ENCODE assay signal across 15 cellular contexts in genomic region chr6:130482645-130483390, GRCh38.
A peak's percentile ranks its signal among the peaks of the same experiment; 100 is the strongest.
DNase-seq lines count a peak whose midpoint lies in the region; ATAC-seq, FAIRE-seq and TF ChIP-seq lines count a peak whose summit lies in the region.
"Had no signal": no experiment of that assay in that cellular context is flagged by ENCODE, and none has a peak within 500 bp of the region (broad histone marks: within the 10 kb centered on the region; RNA-seq: fewer than 3 reads in every experiment).

No MANE protein-coding gene starts in this region.

- peaks cover 30% of the 10 kb centered on the region for H3K4me1 Mint-ChIP-seq in activated naive CD8-positive, alpha-beta T cell (ENCODE audit: low read depth)
- H3K4me1 Mint-ChIP-seq in activated naive CD8-positive, alpha-beta T cell treated with anti-CD3 and anti-CD28 coated beads, Interleukin-2, amount 50 U/mL, for 24 hours = peaks cover 21% of the 10 kb centered on the region
- peaks cover 17% of the 10 kb centered on the region for H3K4me1 Mint-ChIP-seq in stimulated activated effector memory CD8-positive, alpha-beta T cell treated with anti-CD3 and anti-CD28 coated beads, Interleukin-12 subunit alpha, Interleukin-12 subunit beta, amount 100 ng/mL, for 72 hours
- H3K4me1 Mint-ChIP-seq: B cell, nephron progenitor cell had no signal

- H3K9me1 ChIP-seq in endothelial cell of umbilical vein (replicated peaks; ENCODE audit: control insufficient read depth, extremely low read depth, insufficient read depth, low read length) = no peaks in the 10 kb centered on the region

- no peaks in the 10 kb centered on the region for H3K27me3 Mint-ChIP-seq in activated naive CD8-positive, alpha-beta T cell
- H3K27me3 Mint-ChIP-seq in activated naive CD8-positive, alpha-beta T cell treated with anti-CD3 and anti-CD28 coated beads, Interleukin-2, amount 50 U/mL, for 24 hours = no peaks in the 10 kb centered on the region
- H3K27me3 Mint-ChIP-seq: B cell; dendritic cell treated with granulocyte-macrophage colony-stimulating factor and Interleukin-4, amounts not matched to agents 40 ng/mL and 50 ng/mL, for 4 days; T-cell had no signal

- CTCF ChIA-PET in endothelial cell of umbilical vein (lab: Charles Lee) = no interaction called here

- H3K27ac Mint-ChIP-seq in activated naive CD8-positive, alpha-beta T cell = no peak overlapping the region
- H3K27ac Mint-ChIP-seq in activated naive CD8-positive, alpha-beta T cell treated with anti-CD3 and anti-CD28 coated beads, Interleukin-2, amount 50 U/mL, for 24 hours = no peak overlapping the region
- peak overlapping the region; percentile 32 for H3K27ac Mint-ChIP-seq in stimulated activated effector memory CD8-positive, alpha-beta T cell treated with anti-CD3 and anti-CD28 coated beads, Interleukin-12 subunit alpha, Interleukin-12 subunit beta, amount 100 ng/mL, for 72 hours
- H3K27ac Mint-ChIP-seq: B cell; dendritic cell treated with granulocyte-macrophage colony-stimulating factor and Interleukin-4, amounts not matched to agents 40 ng/mL and 50 ng/mL, for 4 days; nephron progenitor cell had no signal

- no peak for DNase-seq in activated naive CD8-positive, alpha-beta T cell treated with anti-CD3 and anti-CD28 coated beads, Interleukin-2, amount 50 U/mL, for 24 hours
- DNase-seq in OCI-M1 (lab: John Stamatoyannopoulos, UW) (peak; percentile 71), endothelial cell of umbilical vein (ENCODE audit: low read depth, low spot score) (no peak), NOMO-1 (lab: John Stamatoyannopoulos, UW; ENCODE audit: unreplicated experiment in 2 of 2) (no peak), ecto neural progenitor cell (ENCODE audit: low spot score) (no peak)
- DNase-seq in stimulated activated effector memory CD8-positive, alpha-beta T cell treated with anti-CD3 and anti-CD28 coated beads, Interleukin-12 subunit alpha, Interleukin-12 subunit beta, amount 100 ng/mL, for 72 hours (ENCODE audit: low spot score in 2 of 2) = no peak
- no peak for DNase-seq in effector CD4-positive, alpha-beta T cell
- DNase-seq: activated gamma-delta T cell treated with Interleukin-2 at 50 U/mL for 16 hours, KG1, kidney glomerular epithelial cell, nephron progenitor cell, T-cell had no signal

- H3K4me1 ChIP-seq in endothelial cell of umbilical vein (ENCODE audit: control insufficient read depth, extremely low read depth, insufficient read depth, low read length) = peaks cover 2% of the 10 kb centered on the region

- no peak overlapping the region for H3K9ac ChIP-seq in endothelial cell of umbilical vein (replicated peaks; ENCODE audit: extremely low read depth, insufficient read depth, low read length)

- no peaks in the 10 kb centered on the region for H3K36me3 Mint-ChIP-seq in activated naive CD8-positive, alpha-beta T cell
- no peaks in the 10 kb centered on the region for H3K36me3 Mint-ChIP-seq in activated naive CD8-positive, alpha-beta T cell treated with anti-CD3 and anti-CD28 coated beads, Interleukin-2, amount 50 U/mL, for 24 hours (ENCODE audit: low read depth)
- no peaks in the 10 kb centered on the region for H3K36me3 Mint-ChIP-seq in stimulated activated effector memory CD8-positive, alpha-beta T cell treated with anti-CD3 and anti-CD28 coated beads, Interleukin-12 subunit alpha, Interleukin-12 subunit beta, amount 100 ng/mL, for 72 hours

- H3K27me3 ChIP-seq in endothelial cell of umbilical vein (ENCODE audit: control insufficient read depth in 2 of 2, insufficient read depth in 2 of 2, low read length in 2 of 2) = no peaks in the 10 kb centered on the region

- intact Hi-C loops in endothelial cell of umbilical vein (cut with micrococcal nuclease) = no loop called here

- no peaks in the 10 kb centered on the region for H4K20me1 ChIP-seq in endothelial cell of umbilical vein (replicated peaks; ENCODE audit: control insufficient read depth, extremely low read depth, insufficient read depth, low read length)

- H3K79me2 ChIP-seq in endothelial cell of umbilical vein (ENCODE audit: control insufficient read depth, insufficient read depth, low read length) = no peaks in the 10 kb centered on the region

- no peak for ATAC-seq in activated naive CD8-positive, alpha-beta T cell treated with anti-CD3 and anti-CD28 coated beads, Interleukin-2, amount 50 U/mL, for 24 hours
- no peak for ATAC-seq in stimulated activated effector memory CD8-positive, alpha-beta T cell treated with anti-CD3 and anti-CD28 coated beads, Interleukin-12 subunit alpha, Interleukin-12 subunit beta, amount 100 ng/mL, for 72 hours

- no peak for TF ChIP-seq POLR2A in endothelial cell of umbilical vein (IDR thresholded peaks at IDR 0.05; ENCODE audit: low read depth, low read length)

- peaks cover under 1% of the 10 kb centered on the region for H3K9me3 Mint-ChIP-seq in activated naive CD8-positive, alpha-beta T cell (ENCODE audit: low read depth)
- no peaks in the 10 kb centered on the region for H3K9me3 Mint-ChIP-seq in activated naive CD8-positive, alpha-beta T cell treated with anti-CD3 and anti-CD28 coated beads, Interleukin-2, amount 50 U/mL, for 24 hours
- H3K9me3 Mint-ChIP-seq in stimulated activated effector memory CD8-positive, alpha-beta T cell treated with anti-CD3 and anti-CD28 coated beads, Interleukin-12 subunit alpha, Interleukin-12 subunit beta, amount 100 ng/mL, for 72 hours = peaks cover 3% of the 10 kb centered on the region

- no peaks in the 10 kb centered on the region for H3K9me3 ChIP-seq in endothelial cell of umbilical vein (replicated peaks; ENCODE audit: control insufficient read depth, insufficient read depth, low read length)

- no peaks in the 10 kb centered on the region for H3K36me3 ChIP-seq in endothelial cell of umbilical vein (ENCODE audit: control insufficient read depth in 2 of 2, extremely low read depth in 1 of 2, insufficient read depth in 2 of 2, low read length in 2 of 2)

- no peak for FAIRE-seq in endothelial cell of umbilical vein (lab: Jason Lieb, UNC)

- H3K4me3 Mint-ChIP-seq in activated naive CD8-positive, alpha-beta T cell = peak overlapping the region; percentile 53
- no peak overlapping the region for H3K4me3 Mint-ChIP-seq in activated naive CD8-positive, alpha-beta T cell treated with anti-CD3 and anti-CD28 coated beads, Interleukin-2, amount 50 U/mL, for 24 hours
- H3K4me3 Mint-ChIP-seq in stimulated activated effector memory CD8-positive, alpha-beta T cell treated with anti-CD3 and anti-CD28 coated beads, Interleukin-12 subunit alpha, Interleukin-12 subunit beta, amount 100 ng/mL, for 72 hours = no peak overlapping the region
- H3K4me3 Mint-ChIP-seq: B cell; dendritic cell treated with granulocyte-macrophage colony-stimulating factor and Interleukin-4, amounts not matched to agents 40 ng/mL and 50 ng/mL, for 4 days; nephron progenitor cell had no signal

- no TSS peak for BruUV-seq in endothelial cell of umbilical vein (replicated peaks; lab: Mats Ljungman, UMichigan)

- no peak overlapping the region for H3K27ac ChIP-seq in endothelial cell of umbilical vein (ENCODE audit: insufficient read depth, low read depth, low read length)

- POLR2A ChIA-PET in endothelial cell of umbilical vein (lab: Charles Lee) = no interaction called here

- H3K4me2 ChIP-seq in endothelial cell of umbilical vein (ENCODE audit: insufficient read depth, low read length) = no peak overlapping the region

- TF ChIP-seq CTCF in endothelial cell of umbilical vein (IDR thresholded peaks at IDR 0.05; ENCODE audit: extremely low read depth in 1 of 2, insufficient read depth in 1 of 2, low read depth in 1 of 2, low read length in 2 of 2) = no peak

- dilution Hi-C loops in endothelial cell of umbilical vein (cut with MboI; ENCODE audit: extremely low pct_ligation_motif_present, low sequenced_read_pairs) = no loop called here

- no peak overlapping the region for H3K4me3 ChIP-seq in endothelial cell of umbilical vein (replicated peaks in 1 of 3; ENCODE audit: insufficient read depth in 1 of 3, low read depth in 1 of 3, low read length in 3 of 3)

- no peak overlapping the region for H2AFZ ChIP-seq in endothelial cell of umbilical vein (ENCODE audit: low read depth, low read length)

TF ChIP-seq in endothelial cell of umbilical vein, 7 proteins besides CTCF, POLR2A, EP300 and RAD21:
- TF ChIP-seq POLR2AphosphoS5 (IDR thresholded peaks at IDR 0.05; ENCODE audit: insufficient read depth, low read depth, low read length) = no peak
- peak; percentile 83 for TF ChIP-seq GATA2 (IDR thresholded peaks at IDR 0.05; ENCODE audit: insufficient read depth, insufficient read length, low read depth, low read length)
- peak; percentile 71 for TF ChIP-seq FOS (IDR thresholded peaks at IDR 0.05; ENCODE audit: borderline replicate concordance, insufficient read depth, low read length)
